8 cellular contexts compared by ENCODE assay signal in genomic region chr12:30753761-30754382, GRCh38. TPM values are rescaled to one million over a fixed set of nuclear protein-coding genes. Genes with fewer than 3 reads are reported as not detected.
DNase-seq lines count a peak whose midpoint lies in the region; ATAC-seq and TF ChIP-seq lines count a peak whose summit lies in the region.

No MANE protein-coding gene starts in this region.

- H3K79me2 ChIP-seq in smooth muscle cell (ENCODE audit: low read depth): peaks cover 38% of the 10 kb centered on the region

- peaks cover 7% of the 10 kb centered on the region for H3F3A ChIP-seq in smooth muscle cell (ENCODE audit: low read depth)

- H3K9me3 Mint-ChIP-seq in activated T-helper 17 cell treated with anti-CD3 and anti-CD28 coated beads, Interleukin-2, amount 50 U/mL, for 72 hours: no peaks in the 10 kb centered on the region

- H2AFZ ChIP-seq in smooth muscle cell (ENCODE audit: low read depth): peak overlapping the region; percentile 64

- H3K36me3 Mint-ChIP-seq in activated T-helper 17 cell treated with anti-CD3 and anti-CD28 coated beads, Interleukin-2, amount 50 U/mL, for 72 hours (ENCODE audit: low read depth): peaks cover 7% of the 10 kb centered on the region

- peaks cover 23% of the 10 kb centered on the region for H3K4me1 Mint-ChIP-seq in activated T-helper 17 cell treated with anti-CD3 and anti-CD28 coated beads, Interleukin-2, amount 50 U/mL, for 72 hours

- H3K4me1 ChIP-seq in smooth muscle cell (ENCODE audit: low read depth): peaks cover 5% of the 10 kb centered on the region

- peak overlapping the region; percentile 16 for H3K9ac ChIP-seq in smooth muscle cell (ENCODE audit: low read depth)

- H3K36me3 ChIP-seq in smooth muscle cell (ENCODE audit: low read depth): no peaks in the 10 kb centered on the region

- peak overlapping the region; percentile 98 for H3K4me2 ChIP-seq in smooth muscle cell

- peak overlapping the region; percentile 94 for H3K4me3 Mint-ChIP-seq in activated T-helper 17 cell treated with anti-CD3 and anti-CD28 coated beads, Interleukin-2, amount 50 U/mL, for 72 hours

- H3K4me3 ChIP-seq in iPS-11a (ENCODE audit: low read depth, low read length): peak overlapping the region; percentile 82
- H3K4me3 ChIP-seq in smooth muscle cell: peak overlapping the region; percentile 66

- ATAC-seq in activated T-helper 17 cell treated with anti-CD3 and anti-CD28 coated beads, Interleukin-2, amount 50 U/mL, for 72 hours (replicated peaks): no peak
- ATAC-seq in GM18858 (IDR thresholded peaks at IDR 0.05; ENCODE audit: unreplicated experiment) (no peak), HG03442 (IDR thresholded peaks at IDR 0.05; ENCODE audit: unreplicated experiment) (no peak)

- no peaks in the 10 kb centered on the region for H3K27me3 ChIP-seq in smooth muscle cell (ENCODE audit: low read depth)

- H3K27ac ChIP-seq in smooth muscle cell (ENCODE audit: low read depth): no peak overlapping the region

- H3K27ac Mint-ChIP-seq in activated T-helper 17 cell treated with anti-CD3 and anti-CD28 coated beads, Interleukin-2, amount 50 U/mL, for 72 hours: peak overlapping the region; percentile 85

- DNase-seq in Daoy (ENCODE audit: low read depth) (peak; percentile 48), smooth muscle cell (lab: John Stamatoyannopoulos, UW; ENCODE audit: unreplicated experiment) (no peak)
- no peak for DNase-seq in stimulated activated CD4-positive, alpha-beta T cell treated with anti-CD3 and anti-CD28 coated beads, Interleukin-4, amount 100 ng/mL, for 4 hours

- H4K20me1 ChIP-seq in smooth muscle cell (ENCODE audit: low read depth): peaks cover 27% of the 10 kb centered on the region

- no peak for TF ChIP-seq RAD21 in Ishikawa (IDR thresholded peaks at IDR 0.05; ENCODE audit: low read depth)

- 6% methylated on average over 18 of the region's 18 CpGs for WGBS in smooth muscle cell (ENCODE audit: low lambda C conversion rate)

- H3K27me3 Mint-ChIP-seq in activated T-helper 17 cell treated with anti-CD3 and anti-CD28 coated beads, Interleukin-2, amount 50 U/mL, for 72 hours: no peaks in the 10 kb centered on the region

- TF ChIP-seq EP300 in Ishikawa (IDR thresholded peaks at IDR 0.05; ENCODE audit: borderline replicate concordance): no peak

- H3K9me3 ChIP-seq in smooth muscle cell (replicated peaks; ENCODE audit: low read depth): no peaks in the 10 kb centered on the region

- TF ChIP-seq CTCF in smooth muscle cell (IDR thresholded peaks at IDR 0.05; ENCODE audit: borderline replicate concordance, insufficient read depth, poor library complexity, severe bottlenecking): no peak

TF ChIP-seq in Ishikawa, 13 proteins besides CTCF, POLR2A, EP300 and RAD21:
- TF ChIP-seq NFIC (IDR thresholded peaks at IDR 0.05) (no peak), REST (IDR thresholded peaks at IDR 0.05; ENCODE audit: low read depth) (no peak), TEAD4 (IDR thresholded peaks at IDR 0.05) (no peak), TCF12 (IDR thresholded peaks at IDR 0.05; ENCODE audit: low read depth) (no peak), ZBTB7A (IDR thresholded peaks at IDR 0.05; ENCODE audit: low read depth) (no peak), USF1 (IDR thresholded peaks at IDR 0.05) (peak; percentile 66), CREB1 (IDR thresholded peaks at IDR 0.05; ENCODE audit: low read depth) (no peak), EGR1 (IDR thresholded peaks at IDR 0.05) (no peak)
TF ChIP-seq in Ishikawa: peak in this region for 1.

RNA-seq across cellular contexts. Expression of gene CAPRIN2, which starts 0.9 kb away (rescaled TPM):
- 11.7 and 14.8 TPM in 2 replicates for total RNA-seq in Daoy (2014; rRNA removed; shearing (Covaris generic))
- total RNA-seq in activated T-helper 17 cell treated with anti-CD3 and anti-CD28 coated beads, Interleukin-2, amount 50 U/mL, for 72 hours: 10 to 100 TPM; 11.3 to 12.1 TPM
- total RNA-seq in smooth muscle cell: 19.1 and 31.0 TPM in 2 replicates
- 13.6 and 14.7 TPM in 2 replicates for polyA plus RNA-seq in smooth muscle cell

RNA-seq across cellular contexts. Expression of gene IPO8, which starts 58.2 kb away (rescaled TPM):
- 22.3 and 27.9 TPM in 2 replicates for total RNA-seq in Daoy (2014; rRNA removed; shearing (Covaris generic))
- 10 to 100 TPM; 33.7 to 48.8 TPM for total RNA-seq in activated T-helper 17 cell treated with anti-CD3 and anti-CD28 coated beads, Interleukin-2, amount 50 U/mL, for 72 hours
- 24.0 and 26.6 TPM in 2 replicates for total RNA-seq in smooth muscle cell
- 5.0 and 6.7 TPM in 2 replicates for polyA plus RNA-seq in smooth muscle cell
